13 cellular contexts compared by ENCODE assay signal in genomic region chr1:164768045-164768402, GRCh38.
DNase-seq lines count a peak whose midpoint lies in the region; ATAC-seq, FAIRE-seq and TF ChIP-seq lines count a peak whose summit lies in the region.
"Had no signal": no experiment of that assay in that cellular context is flagged by ENCODE, and none has a peak within 500 bp of the region (broad histone marks: within the 10 kb centered on the region; RNA-seq: fewer than 3 reads in every experiment).

No MANE protein-coding gene starts in this region.

- peaks cover 13% of the 10 kb centered on the region for H3K9me1 ChIP-seq in IMR-90 (ENCODE audit: insufficient read depth, low read length)

- dilution Hi-C loops in IMR-90 (cut with HindIII; ENCODE audit: low sequenced_read_pairs, unreplicated experiment): no loop called here

- H2BK120ac ChIP-seq in IMR-90 (ENCODE audit: low read depth, low read length) (peak overlapping the region; percentile 96), mesendoderm (ENCODE audit: low read depth, low read length) (no peak overlapping the region)

- H3K9me3 ChIP-seq in IMR-90 (ENCODE audit: control insufficient read depth, insufficient read depth, low read length) (no peaks in the 10 kb centered on the region), ascending aorta (no peaks in the 10 kb centered on the region), left lung (no peaks in the 10 kb centered on the region), thoracic aorta (no peaks in the 10 kb centered on the region)
- H3K9me3 ChIP-seq: lower lobe of right lung had no signal

- peak overlapping the region; percentile 95 for H3K14ac ChIP-seq in IMR-90 (replicated peaks; ENCODE audit: low read depth, low read length)

- POLR2A ChIA-PET in IMR-90 (lab: Charles Lee; ENCODE audit: unreplicated experiment): no interaction called here

- H3K79me2 ChIP-seq in mesendoderm (ENCODE audit: control insufficient read depth, insufficient read depth, low read length): no peaks in the 10 kb centered on the region
- H3K79me2 ChIP-seq: parathyroid adenoma had no signal

- no peaks in the 10 kb centered on the region for H4K20me1 ChIP-seq in IMR-90 (ENCODE audit: insufficient read depth, low read length)

- DNase-seq in IMR-90 (peak; percentile 32), ascending aorta (ENCODE audit: low spot score in 2 of 2) (no peak), left lung (no peak), thoracic aorta (ENCODE audit: low spot score) (no peak), NCI-H1694 treated with DMSO at 0.1 percent for 48 hours (lab: John Stamatoyannopoulos, UW) (no peak), mesendoderm (no peak), D721Med (ENCODE audit: insufficient read length, low spot score) (no peak)
- DNase-seq: activated CD4-positive, CD25-positive, alpha-beta regulatory T cell treated with anti-CD3 and anti-CD28 coated beads, Interleukin-2, amount 50 U/mL, for 72 hours; CD4-positive, alpha-beta T cell; GF-D8; glutamatergic neuron; lower lobe of right lung had no signal

- H2BK15ac ChIP-seq in IMR-90 (ENCODE audit: low read depth, low read length): peak overlapping the region; percentile 91; the same call in 2 of the 3 replicates
- H2BK15ac ChIP-seq in mesendoderm (replicated peaks; ENCODE audit: low read depth): no peak overlapping the region

- H3K4me3 ChIP-seq in IMR-90 (ENCODE audit: insufficient read depth, low read depth, low read length) (no peak overlapping the region), ascending aorta (no peak overlapping the region), left lung (no peak overlapping the region), thoracic aorta (no peak overlapping the region), mesendoderm (ENCODE audit: low read length) (no peak overlapping the region)
- H3K4me3 ChIP-seq: lower lobe of right lung had no signal

- TF ChIP-seq RAD21 in IMR-90 (IDR thresholded peaks at IDR 0.05; ENCODE audit: low read length): no peak

- H2AFZ ChIP-seq in IMR-90 (replicated peaks; ENCODE audit: low read length, poor library complexity): peak overlapping the region; percentile 35
- H2AFZ ChIP-seq: parathyroid adenoma had no signal

- TF ChIP-seq CTCF in IMR-90 (conservative IDR thresholded peaks at IDR 0.05; ENCODE audit: low read depth, low read length) (no peak), ascending aorta (IDR thresholded peaks at IDR 0.05) (no peak), left lung (IDR thresholded peaks at IDR 0.05) (no peak), thoracic aorta (IDR thresholded peaks at IDR 0.05) (no peak), D721Med (IDR thresholded peaks at IDR 0.05; ENCODE audit: insufficient read depth, missing control alignments) (no peak)

- no peak for ATAC-seq in IMR-90 (ENCODE audit: low read depth)
- ATAC-seq in left lung: no peak
- ATAC-seq in thoracic aorta (ENCODE audit: insufficient number of reproducible peaks, low FRiP score, low read depth): no peak
- ATAC-seq: lower lobe of right lung had no signal

- peak overlapping the region; percentile 83 for H4K91ac ChIP-seq in IMR-90 (ENCODE audit: insufficient read depth, low read depth, low read length)

- no peaks in the 10 kb centered on the region for H3K36me3 ChIP-seq in IMR-90 (ENCODE audit: control insufficient read depth, insufficient read depth, low read length)
- H3K36me3 ChIP-seq in ascending aorta: no peaks in the 10 kb centered on the region
- H3K36me3 ChIP-seq in left lung: no peaks in the 10 kb centered on the region
- no peaks in the 10 kb centered on the region for H3K36me3 ChIP-seq in thoracic aorta
- H3K36me3 ChIP-seq in mesendoderm (ENCODE audit: control insufficient read depth, insufficient read depth, low read length): no peaks in the 10 kb centered on the region
- H3K36me3 ChIP-seq: lower lobe of right lung had no signal

- H3K9ac ChIP-seq in IMR-90 (ENCODE audit: low read depth, low read length) (peak overlapping the region; percentile 59), mesendoderm (ENCODE audit: low read length) (no peak overlapping the region)
- H3K9ac ChIP-seq: parathyroid adenoma had no signal

- H3K4me1 ChIP-seq in IMR-90 (ENCODE audit: control insufficient read depth, insufficient read depth, low read length): peaks cover 37% of the 10 kb centered on the region
- H3K4me1 ChIP-seq in ascending aorta: peaks cover 0 to 52% of the 10 kb centered on the region in 2 donors
- H3K4me1 ChIP-seq in left lung: peaks cover 14 to 16% of the 10 kb centered on the region in 2 donors
- peaks cover 34 to 77% of the 10 kb centered on the region in 2 donors for H3K4me1 ChIP-seq in thoracic aorta (ENCODE audit: control insufficient read depth in 1 of 2, low read depth in 2 of 2)
- H3K4me1 ChIP-seq in mesendoderm (ENCODE audit: control insufficient read depth, low read depth, low read length): peaks cover 8% of the 10 kb centered on the region

- H3K4ac ChIP-seq in IMR-90 (ENCODE audit: low read depth, low read length): peak overlapping the region; percentile 88
- H3K4ac ChIP-seq in mesendoderm (ENCODE audit: low read depth, low read length): no peak overlapping the region

- peak overlapping the region; percentile 72 for H3K56ac ChIP-seq in IMR-90 (ENCODE audit: extremely low read depth, insufficient read depth, low read length)
- H3K56ac ChIP-seq in mesendoderm (ENCODE audit: low read length): no peak overlapping the region

- in situ Hi-C loops in IMR-90 (cut with MboI; ENCODE audit: low sequenced_read_pairs): no loop called here

- intact Hi-C loops in IMR-90 (cut with micrococcal nuclease) (no loop called here), ascending aorta (cut with DNase I) (loop anchor here (5.0 kb wide), 2 partner anchors 61 to 211 kb away; partner anchors contain the start of gene PBX1), left lung (cut with DNase I) (no loop called here)

- BruUV-seq in IMR-90 (replicated peaks; lab: Mats Ljungman, UMichigan): no TSS peak

- peak overlapping the region; percentile 95 for H2BK20ac ChIP-seq in IMR-90 (ENCODE audit: low read depth, low read length)

- H3K18ac ChIP-seq in IMR-90 (ENCODE audit: low read depth, low read length) (peak overlapping the region; percentile 91), mesendoderm (ENCODE audit: low read length) (no peak overlapping the region)

- H2AK5ac ChIP-seq in IMR-90 (ENCODE audit: low read depth, low read length): peak overlapping the region; percentile 93
- no peak overlapping the region for H2AK5ac ChIP-seq in mesendoderm (ENCODE audit: low read length)

- FAIRE-seq in D721Med (lab: Jason Lieb, UNC): no peak

- H3K23ac ChIP-seq in IMR-90 (ENCODE audit: low read depth, low read length): peak overlapping the region; percentile 84
- no peak overlapping the region for H3K23ac ChIP-seq in mesendoderm (ENCODE audit: low read length)

- CTCF ChIA-PET in IMR-90 (lab: Yijun Ruan, JAX): interaction anchor here (0.7 kb wide), 1 partner anchor 498 kb away, joined by 3 read pairs; no protein-coding TSS in a partner anchor

- peak overlapping the region; percentile 58 to 87 for H4K8ac ChIP-seq in IMR-90 (ENCODE audit: low read depth in 2 of 2, low read length in 2 of 2)
- H4K8ac ChIP-seq in mesendoderm (ENCODE audit: low read depth, low read length): no peak overlapping the region

- H3K27me3 ChIP-seq in IMR-90 (ENCODE audit: control insufficient read depth, insufficient read depth, low read length) (no peaks in the 10 kb centered on the region), ascending aorta (no peaks in the 10 kb centered on the region), left lung (no peaks in the 10 kb centered on the region), thoracic aorta (replicated peaks; ENCODE audit: insufficient read depth) (no peaks in the 10 kb centered on the region), mesendoderm (ENCODE audit: insufficient read depth, low read length, poor library complexity) (no peaks in the 10 kb centered on the region)

- peak overlapping the region; percentile 82 for H4K5ac ChIP-seq in IMR-90 (ENCODE audit: low read depth, low read length)
- H4K5ac ChIP-seq in mesendoderm (ENCODE audit: low read length): no peak overlapping the region

- peaks cover 0 to 37% of the 10 kb centered on the region in 2 experiments; a peak in 2 of 4 replicates for H3K79me1 ChIP-seq in IMR-90 (ENCODE audit: low read depth in 1 of 2, low read length in 2 of 2)
- H3K79me1 ChIP-seq in mesendoderm (ENCODE audit: low read length): peaks cover 2% of the 10 kb centered on the region

- H3K4me2 ChIP-seq in IMR-90 (ENCODE audit: low read depth, low read length) (peak overlapping the region; percentile 41), mesendoderm (ENCODE audit: low read length) (no peak overlapping the region)

- whole genome bisulfite sequencing in IMR-90 (ENCODE audit: extremely low coverage in 2 of 2, insufficient read length in 1 of 2), 2 experiments: no CpG with 5 or more reads among the region's 2 CpGs
- WGBS in mesendoderm (ENCODE audit: extremely low coverage, insufficient coverage, low lambda C conversion rate): no CpG with 5 or more reads among the region's 2 CpGs

- peak overlapping the region; percentile 20 for H2AK9ac ChIP-seq in IMR-90 (replicated peaks; ENCODE audit: low read depth, low read length, poor library complexity)

- no peak for TF ChIP-seq POLR2A in IMR-90 (IDR thresholded peaks at IDR 0.05; ENCODE audit: low read depth, low read length)

- H2BK5ac ChIP-seq in IMR-90 (ENCODE audit: low read depth, low read length, poor library complexity, severe bottlenecking): peak overlapping the region; percentile 93
- H2BK5ac ChIP-seq in mesendoderm (ENCODE audit: low read length): no peak overlapping the region

- H3K27ac ChIP-seq in IMR-90 (ENCODE audit: insufficient read depth, low read length) (peak overlapping the region; percentile 93), ascending aorta (peak overlapping the region; percentile 74 to 82), left lung (peak overlapping the region; percentile 40 to 41), thoracic aorta (peak overlapping the region; percentile 54 to 69), mesendoderm (ENCODE audit: low read depth, low read length) (no peak overlapping the region)
- H3K27ac ChIP-seq: lower lobe of right lung, parathyroid adenoma had no signal

TF ChIP-seq in IMR-90, 13 proteins besides CTCF, POLR2A, EP300 and RAD21:
- no peak for TF ChIP-seq SMC3 (IDR thresholded peaks at IDR 0.05; ENCODE audit: low read depth, low read length)
- no peak for TF ChIP-seq RFX5 (IDR thresholded peaks at IDR 0.05; ENCODE audit: low read depth, low read length)
- TF ChIP-seq CEBPB (IDR thresholded peaks at IDR 0.05; ENCODE audit: low read depth, low read length): no peak
